In genomic region chr2:148874868-148875341, GRCh38 we compare ENCODE assay signal across 8 cellular contexts. TPM values are rescaled to one million over a fixed set of nuclear protein-coding genes. Genes with fewer than 3 reads are reported as not detected.
DNase-seq lines count a peak whose midpoint lies in the region; ATAC-seq and TF ChIP-seq lines count a peak whose summit lies in the region.

Gene KIF5C, plus strand, starts transcription at chr2:148875227. Its CDS starts 391 bp downstream, at chr2:148875618.

- H3K9me3 ChIP-seq in BE2C (no peaks in the 10 kb centered on the region), mononuclear cell (ENCODE audit: low read depth, low read length) (no peaks in the 10 kb centered on the region)

- H3K4me1 ChIP-seq in BE2C (no peaks in the 10 kb centered on the region; the same call in 1 of the 2 replicates), mononuclear cell (ENCODE audit: insufficient read depth, low read length) (peaks cover 13% of the 10 kb centered on the region)

- 0 out of 2 replicates have a peak, but pooled peaks cover 2% of the 10 kb centered on the region for H3K36me3 ChIP-seq in BE2C

- peak within 1 kb of the TSS; percentile 72 for H3K4me3 ChIP-seq in BE2C (ENCODE audit: low read depth, low read length)
- H3K4me3 ChIP-seq in epithelial cell of esophagus (ENCODE audit: low read length): no peak within 1 kb of the TSS
- peak within 1 kb of the TSS; percentile 16 for H3K4me3 ChIP-seq in mononuclear cell (ENCODE audit: low read length)

- H3K27me3 ChIP-seq in BE2C (no peaks in the 10 kb centered on the region), mononuclear cell (ENCODE audit: insufficient read depth, low read length) (peaks cover 63% of the 10 kb centered on the region)

- TF ChIP-seq CTCF in BE2C (IDR thresholded peaks at IDR 0.05; ENCODE audit: low read depth, low read length): no peak
- no peak for TF ChIP-seq CTCF in epithelial cell of esophagus (IDR thresholded peaks at IDR 0.05; ENCODE audit: insufficient read depth, low read depth, low read length, missing control alignments)

- ATAC-seq in GM19372 (IDR thresholded peaks at IDR 0.05; ENCODE audit: low read depth, unreplicated experiment) (peak; percentile 91), HG03469 (IDR thresholded peaks at IDR 0.05; ENCODE audit: unreplicated experiment) (peak; percentile 92)

- DNase-seq in BE2C (peak; percentile 89), NCI-H774 (lab: John Stamatoyannopoulos, UW) (peak; percentile 91), activated T-cell treated with anti-CD3 and anti-CD28 coated beads for 1 hour (ENCODE audit: low read depth) (peak; percentile 87), epithelial cell of esophagus (ENCODE audit: low read depth) (peak; percentile 86)
- DNase-seq in stimulated activated CD8-positive, alpha-beta memory T cell treated with anti-CD3 and anti-CD28 coated beads, Interleukin-4, amount 100 ng/mL, for 24 hours (ENCODE audit: low read depth): peak; percentile 84

RNA-seq across cellular contexts. Expression of gene KIF5C, which starts in this region (rescaled TPM):
- 16.6 TPM for polyA plus RNA-seq in BE2C (2012; ENCODE audit: insufficient read depth, insufficient read length, low read depth)
- total RNA-seq in mononuclear cell: 4.4 TPM
